8 cellular contexts compared by ENCODE assay signal in the genomic region with DNA sequence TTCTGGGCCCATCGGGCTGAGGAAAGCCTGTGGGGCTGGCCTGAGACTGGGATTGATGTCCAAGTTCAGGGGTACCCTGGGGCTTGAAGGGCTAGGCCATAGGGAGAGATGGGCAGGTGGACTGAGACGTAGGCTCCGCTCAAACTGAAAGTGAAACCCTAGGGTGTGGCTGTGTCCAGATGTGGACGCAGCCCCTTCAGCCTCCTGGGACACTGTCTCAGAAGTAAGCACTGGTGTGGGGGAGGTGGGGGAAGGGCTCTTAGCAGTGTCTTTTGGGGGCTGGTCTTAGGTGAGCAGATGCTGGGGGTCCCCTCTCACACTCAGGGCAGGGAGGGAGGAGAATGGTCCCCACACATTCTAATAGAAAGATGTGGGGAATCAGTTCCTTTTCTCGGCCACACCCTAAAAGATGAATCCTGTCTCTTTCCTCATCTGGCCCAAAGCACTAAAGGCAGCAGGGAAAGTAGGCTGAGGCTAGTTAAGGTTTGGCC. TPM values are rescaled to one million over a fixed set of nuclear protein-coding genes. Genes with fewer than 3 reads are reported as not detected.
DNase-seq lines count a peak whose midpoint lies in the region; ATAC-seq and TF ChIP-seq lines count a peak whose summit lies in the region.

No MANE protein-coding gene starts in this region.

- CTCF ChIA-PET in activated CD4-positive, alpha-beta T cell treated with anti-CD3 and anti-CD28 coated beads for 36 hours (lab: Charles Lee): interaction anchor here (0.8 to 12.8 kb wide), 4 partner anchors 8 to 85 kb away, joined by 3 to 334 read pairs (median 20); a partner anchor contains a TSS

- H3K27me3 ChIP-seq in Peyer's patch: peaks cover 0 to 3% of the 10 kb centered on the region in 2 donors
- peaks cover 10% of the 10 kb centered on the region for H3K27me3 ChIP-seq in fibroblast of lung (ENCODE audit: control insufficient read depth, insufficient read depth, low read length)
- H3K27me3 ChIP-seq in subcutaneous abdominal adipose tissue (ENCODE audit: control insufficient read depth in 5 of 5, insufficient read depth in 4 of 5, low read length in 5 of 5): no peaks in the 10 kb centered on the region

- TF ChIP-seq CTCF in Peyer's patch (IDR thresholded peaks at IDR 0.05): no peak
- TF ChIP-seq CTCF in fibroblast of lung (conservative IDR thresholded peaks at IDR 0.05 in 1 of 2, IDR thresholded peaks at IDR 0.05 in 1 of 2; ENCODE audit: low read depth in 1 of 2, low read length in 2 of 2): no peak

- H3K4me1 Mint-ChIP-seq in activated CD4-positive, alpha-beta T cell treated with anti-CD3 and anti-CD28 coated beads for 36 hours: peaks cover 68% of the 10 kb centered on the region

- H2AFZ ChIP-seq in fibroblast of lung (ENCODE audit: low read length): no peak overlapping the region

- peak overlapping the region; percentile 84 to 96 (median 88) for H3K27ac ChIP-seq in Peyer's patch
- no peak overlapping the region for H3K27ac ChIP-seq in fibroblast of lung (ENCODE audit: insufficient read depth, low read length)
- peak overlapping the region; percentile 92 for H3K27ac ChIP-seq in subcutaneous abdominal adipose tissue (ENCODE audit: low read depth, low read length)

- H3K4me3 ChIP-seq in Peyer's patch: peak overlapping the region; percentile 2 to 97 (median 74)
- H3K4me3 ChIP-seq in fibroblast of lung (replicated peaks in 1 of 4; ENCODE audit: control extremely low read depth in 1 of 4, insufficient read depth in 1 of 4, low read depth in 3 of 4, low read length in 4 of 4): no peak overlapping the region
- H3K4me3 ChIP-seq in subcutaneous abdominal adipose tissue (ENCODE audit: low read depth in 1 of 5, low read length in 5 of 5): peak overlapping the region in 3 of 5 donors; percentile 27 to 59 (median 44)

- H4K20me1 ChIP-seq in fibroblast of lung (ENCODE audit: control insufficient read depth, extremely low read depth, insufficient read depth, low read length): no peaks in the 10 kb centered on the region

- H3K36me3 Mint-ChIP-seq in activated CD4-positive, alpha-beta T cell treated with anti-CD3 and anti-CD28 coated beads for 36 hours (ENCODE audit: low read depth): peaks cover 37% of the 10 kb centered on the region

- ATAC-seq in activated CD4-positive, alpha-beta T cell treated with anti-CD3 and anti-CD28 coated beads for 36 hours: no peak

- H3K4me1 ChIP-seq in Peyer's patch (peaks cover 0 to 42% (median 35%) of the 10 kb centered on the region in 4 donors), fibroblast of lung (ENCODE audit: control insufficient read depth, extremely low read depth, insufficient read depth, low read length) (peaks cover 18% of the 10 kb centered on the region), subcutaneous abdominal adipose tissue (ENCODE audit: control insufficient read depth in 5 of 5, insufficient read depth in 5 of 5, low read length in 5 of 5) (peaks cover 10 to 96% (median 93%) of the 10 kb centered on the region in 5 donors)

- no peak for TF ChIP-seq POLR2A in Peyer's patch (IDR thresholded peaks at IDR 0.05)

- H3K27me3 Mint-ChIP-seq in activated CD4-positive, alpha-beta T cell treated with anti-CD3 and anti-CD28 coated beads for 36 hours: no peaks in the 10 kb centered on the region

- DNase-seq in activated CD4-positive, alpha-beta T cell treated with anti-CD3 and anti-CD28 coated beads for 36 hours: peak; percentile 50
- DNase-seq in activated CD4-positive, alpha-beta T cell treated with anti-CD3 and anti-CD28 coated beads for 1 hour: no peak
- DNase-seq in Peyer's patch: peak in 2 of 3 donors; percentile 79
- peak in 1 of 2 donors; percentile 28 for DNase-seq in fibroblast of lung (ENCODE audit: low read depth in 2 of 2)
- no peak for DNase-seq in kidney tubule cell (ENCODE audit: low spot score)
- DNase-seq in NCI-H446 treated with DMSO at 0.1 percent for 48 hours (lab: John Stamatoyannopoulos, UW): no peak
- DNase-seq in NCI-H2196 (lab: John Stamatoyannopoulos, UW; ENCODE audit: unreplicated experiment): no peak

- intact Hi-C loops in activated CD4-positive, alpha-beta T cell treated with anti-CD3 and anti-CD28 coated beads for 36 hours (cut with DNase I, micrococcal nuclease): loop anchor here in 1 of 2 experiments (5.0 kb wide), 3 partner anchors 280 to 965 kb away; a partner anchor contains a TSS

- H3K27ac Mint-ChIP-seq in activated CD4-positive, alpha-beta T cell treated with anti-CD3 and anti-CD28 coated beads for 36 hours: peak overlapping the region; percentile 100

- H3K36me3 ChIP-seq in Peyer's patch: no peaks in the 10 kb centered on the region
- H3K36me3 ChIP-seq in fibroblast of lung (ENCODE audit: control insufficient read depth, insufficient read depth, low read length): no peaks in the 10 kb centered on the region
- no peaks in the 10 kb centered on the region for H3K36me3 ChIP-seq in subcutaneous abdominal adipose tissue (ENCODE audit: control insufficient read depth in 5 of 5, insufficient read depth in 5 of 5, low read length in 5 of 5)

- H3K79me2 ChIP-seq in fibroblast of lung (ENCODE audit: control insufficient read depth, insufficient read depth, low read length): no peaks in the 10 kb centered on the region

- peak overlapping the region; percentile 13 for H3K4me2 ChIP-seq in fibroblast of lung (ENCODE audit: extremely low read depth, insufficient read depth, low read length)

- H3K9ac ChIP-seq in fibroblast of lung (ENCODE audit: insufficient read depth, low read length) (no peak overlapping the region), subcutaneous abdominal adipose tissue (ENCODE audit: low read length in 5 of 5) (peak overlapping the region; percentile 38 to 75 (median 63))

- POLR2A ChIA-PET in activated CD4-positive, alpha-beta T cell treated with anti-CD3 and anti-CD28 coated beads for 36 hours (lab: Charles Lee): interaction anchor here (0.5 to 7.9 kb wide), 5 partner anchors 7 to 89 kb away, joined by 6 to 86 read pairs (median 19); a partner anchor contains a TSS

- H3K9me3 ChIP-seq in Peyer's patch (no peaks in the 10 kb centered on the region), fibroblast of lung (ENCODE audit: control insufficient read depth, insufficient read depth, low read depth, low read length) (no peaks in the 10 kb centered on the region), subcutaneous abdominal adipose tissue (ENCODE audit: control insufficient read depth in 5 of 5, low read length in 5 of 5) (no peaks in the 10 kb centered on the region)

- H3K9me3 Mint-ChIP-seq in activated CD4-positive, alpha-beta T cell treated with anti-CD3 and anti-CD28 coated beads for 36 hours (ENCODE audit: low read depth): no peaks in the 10 kb centered on the region

- peak overlapping the region; percentile 94 for H3K4me3 Mint-ChIP-seq in activated CD4-positive, alpha-beta T cell treated with anti-CD3 and anti-CD28 coated beads for 36 hours

RNA-seq across cellular contexts. Expression of a gene that starts 5.5 kb away (rescaled TPM):
- 100 to 1,000 TPM; 268 to 295 TPM for total RNA-seq in activated CD4-positive, alpha-beta T cell treated with anti-CD3 and anti-CD28 coated beads for 36 hours
- total RNA-seq in Peyer's patch (10 to 100 TPM in 3 of 4 donors, 1 to 10 TPM in 1; 9.3 to 45.4 (median 15.8) TPM), fibroblast of lung (2.8 and 3.1 TPM in 2 replicates)
- polyA plus RNA-seq in fibroblast of lung: 1.1 and 1.9 TPM in 2 replicates
- 2.6 and 6.2 TPM in 2 replicates for polyA plus RNA-seq in fibroblast of lung (2012)
- 11.4 and 13.4 TPM in 2 replicates for polyA minus RNA-seq in fibroblast of lung (ENCODE audit: low replicate concordance)

RNA-seq across cellular contexts. Expression of a gene that starts 34.7 kb away (rescaled TPM):
- total RNA-seq in activated CD4-positive, alpha-beta T cell treated with anti-CD3 and anti-CD28 coated beads for 36 hours: under 1 TPM; 0.21 to 0.25 TPM
- total RNA-seq in Peyer's patch: not detected
- not detected in 2 replicates for total RNA-seq in fibroblast of lung
- not detected in 2 replicates for polyA plus RNA-seq in fibroblast of lung
- not detected in 2 replicates for polyA plus RNA-seq in fibroblast of lung (2012)
- polyA minus RNA-seq in fibroblast of lung (ENCODE audit: low replicate concordance): not detected in 2 replicates

Comparison
In these comparisons a context has a peak if more than half of its experiments do, and no peak if none do; other contexts are left out.
1. DNase-seq: peak in activated CD4-positive, alpha-beta T cell treated with anti-CD3 and anti-CD28 coated beads for 36 hours (single experiment) and Peyer's patch (2 of 3); none in activated CD4-positive, alpha-beta T cell treated with anti-CD3 and anti-CD28 coated beads for 1 hour (single experiment), kidney tubule cell (single experiment), NCI-H446 treated with DMSO at 0.1 percent for 48 hours (single experiment) and NCI-H2196 (single experiment).
2. H3K4me3 ChIP-seq: peak in Peyer's patch (4 of 4) and subcutaneous abdominal adipose tissue (3 of 5); none in fibroblast of lung (0 of 4).
3. RNA of a gene that starts 5.5 kb away (total RNA-seq): 268 to 295 TPM in activated CD4-positive, alpha-beta T cell treated with anti-CD3 and anti-CD28 coated beads for 36 hours; 9.3 to 45.4 TPM in Peyer's patch and 2.8 to 3.1 TPM in fibroblast of lung; every median in the first group is over 4 times any median in the second.